Comparison of ENCODE assay signal across 8 cellular contexts in the genomic region with DNA sequence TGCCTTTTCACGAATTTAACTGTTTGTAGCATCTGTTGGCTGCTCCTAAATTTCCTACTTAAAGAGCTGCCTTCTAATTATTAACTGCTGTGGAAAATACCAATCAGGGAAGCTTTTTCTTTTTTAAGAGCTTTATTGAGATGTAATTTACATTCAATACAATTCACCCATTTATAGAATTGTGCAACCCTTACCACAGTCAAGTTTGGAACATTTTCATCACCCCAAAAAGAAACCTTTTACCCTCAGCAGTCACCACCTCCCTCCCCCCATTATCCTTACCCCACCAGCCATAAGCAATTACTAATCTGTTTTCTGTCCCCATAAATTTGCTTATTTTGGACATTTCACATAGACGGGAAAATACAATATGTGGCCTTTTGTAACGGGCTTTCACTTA. TPM values are rescaled to one million over a fixed set of nuclear protein-coding genes. Genes with fewer than 3 reads are reported as not detected.
DNase-seq lines count a peak whose midpoint lies in the region; ATAC-seq and TF ChIP-seq lines count a peak whose summit lies in the region.

No MANE protein-coding gene starts in this region.

- no peaks in the 10 kb centered on the region for H3K9me3 ChIP-seq in iPS-20b (ENCODE audit: insufficient read depth, low read depth, low read length)
- no peaks in the 10 kb centered on the region for H3K9me3 ChIP-seq in testis

- peak overlapping the region; percentile 97 for H3K4me3 Mint-ChIP-seq in T-helper 1 cell treated with Interleukin-12 subunit alpha and Interleukin-12 subunit beta and Interleukin-4 antibody, amounts not matched to agents 30 μg/mL and 1 μg/mL, for 36 hours
- H3K4me3 Mint-ChIP-seq in activated T-helper 17 cell treated with anti-CD3 and anti-CD28 coated beads, Interleukin-2, amount 50 U/mL, for 72 hours: peak overlapping the region; percentile 100

- intact Hi-C loops in testis (cut with DNase I; ENCODE audit: low total_unique reads): no loop called here

- H3K9me3 Mint-ChIP-seq in T-helper 1 cell treated with Interleukin-12 subunit alpha and Interleukin-12 subunit beta and Interleukin-4 antibody, amounts not matched to agents 30 μg/mL and 1 μg/mL, for 36 hours: no peaks in the 10 kb centered on the region
- no peaks in the 10 kb centered on the region for H3K9me3 Mint-ChIP-seq in activated T-helper 17 cell treated with anti-CD3 and anti-CD28 coated beads, Interleukin-2, amount 50 U/mL, for 72 hours

- WGBS in testis, 2 donors: 6 to 10% methylated on average over 3 of the region's 3 CpGs

- H3K27me3 ChIP-seq in iPS-20b (ENCODE audit: insufficient read depth, low read length) (no peaks in the 10 kb centered on the region), testis (no peaks in the 10 kb centered on the region)

- H3K27ac ChIP-seq in iPS-20b (ENCODE audit: low read length): no peak overlapping the region
- peak overlapping the region; percentile 98 to 100 for H3K27ac ChIP-seq in testis

- no peak for TF ChIP-seq CTCF in testis (IDR thresholded peaks at IDR 0.05)

- peak overlapping the region; percentile 97 for H3K4me3 ChIP-seq in iPS-20b (ENCODE audit: low read length)
- peak overlapping the region; percentile 78 to 85 for H3K4me3 ChIP-seq in testis

- H3K27ac Mint-ChIP-seq in T-helper 1 cell treated with Interleukin-12 subunit alpha and Interleukin-12 subunit beta and Interleukin-4 antibody, amounts not matched to agents 30 μg/mL and 1 μg/mL, for 36 hours: peak overlapping the region; percentile 98
- H3K27ac Mint-ChIP-seq in activated T-helper 17 cell treated with anti-CD3 and anti-CD28 coated beads, Interleukin-2, amount 50 U/mL, for 72 hours: peak overlapping the region; percentile 98

- peaks cover 17% of the 10 kb centered on the region for H3K36me3 Mint-ChIP-seq in T-helper 1 cell treated with Interleukin-12 subunit alpha and Interleukin-12 subunit beta and Interleukin-4 antibody, amounts not matched to agents 30 μg/mL and 1 μg/mL, for 36 hours (ENCODE audit: low read depth)
- H3K36me3 Mint-ChIP-seq in activated T-helper 17 cell treated with anti-CD3 and anti-CD28 coated beads, Interleukin-2, amount 50 U/mL, for 72 hours (ENCODE audit: low read depth): peaks cover 30% of the 10 kb centered on the region

- no peak for ATAC-seq in activated T-helper 17 cell treated with anti-CD3 and anti-CD28 coated beads, Interleukin-2, amount 50 U/mL, for 72 hours (replicated peaks)

- DNase-seq in T-helper 1 cell (no peak), testis (no peak), cerebellum (ENCODE audit: low spot score) (no peak), NCI-H345 (lab: John Stamatoyannopoulos, UW) (no peak), amniotic stem cell (lab: John Stamatoyannopoulos, UW) (no peak)

- TF ChIP-seq POLR2A in testis (IDR thresholded peaks at IDR 0.05): no peak

- H3K27me3 Mint-ChIP-seq in T-helper 1 cell treated with Interleukin-12 subunit alpha and Interleukin-12 subunit beta and Interleukin-4 antibody, amounts not matched to agents 30 μg/mL and 1 μg/mL, for 36 hours (ENCODE audit: low read depth): no peaks in the 10 kb centered on the region
- H3K27me3 Mint-ChIP-seq in activated T-helper 17 cell treated with anti-CD3 and anti-CD28 coated beads, Interleukin-2, amount 50 U/mL, for 72 hours: no peaks in the 10 kb centered on the region

- H3K4me1 ChIP-seq in iPS-20b (ENCODE audit: insufficient read depth, low read length) (peaks cover 27% of the 10 kb centered on the region), testis (peaks cover 17% of the 10 kb centered on the region)

- peak overlapping the region; percentile 95; the same call in 1 of the 2 replicates for H3K9ac ChIP-seq in iPS-20b (ENCODE audit: low read depth, low read length)

- H3K4me1 Mint-ChIP-seq in T-helper 1 cell treated with Interleukin-12 subunit alpha and Interleukin-12 subunit beta and Interleukin-4 antibody, amounts not matched to agents 30 μg/mL and 1 μg/mL, for 36 hours (ENCODE audit: low read depth): peaks cover 26% of the 10 kb centered on the region
- H3K4me1 Mint-ChIP-seq in activated T-helper 17 cell treated with anti-CD3 and anti-CD28 coated beads, Interleukin-2, amount 50 U/mL, for 72 hours: peaks cover 22% of the 10 kb centered on the region

- H3K36me3 ChIP-seq in iPS-20b (ENCODE audit: insufficient read depth, low read depth, low read length) (peaks cover 5% of the 10 kb centered on the region; the same call in 1 of the 2 replicates), testis (ENCODE audit: low read depth, missing control alignments) (no peaks in the 10 kb centered on the region)

RNA-seq across cellular contexts. Expression of a gene that starts 1.4 kb away (rescaled TPM):
- 10 to 100 TPM; 29.7 to 29.9 TPM for total RNA-seq in activated T-helper 17 cell treated with anti-CD3 and anti-CD28 coated beads, Interleukin-2, amount 50 U/mL, for 72 hours
- 100 to 1,000 TPM; 118 to 133 TPM for total RNA-seq in testis
- polyA plus RNA-seq in testis (ENCODE audit: insufficient read depth, low read depth, low replicate concordance): 42.3 TPM
- total RNA-seq in cerebellum: 143 TPM
